In the genomic region with DNA sequence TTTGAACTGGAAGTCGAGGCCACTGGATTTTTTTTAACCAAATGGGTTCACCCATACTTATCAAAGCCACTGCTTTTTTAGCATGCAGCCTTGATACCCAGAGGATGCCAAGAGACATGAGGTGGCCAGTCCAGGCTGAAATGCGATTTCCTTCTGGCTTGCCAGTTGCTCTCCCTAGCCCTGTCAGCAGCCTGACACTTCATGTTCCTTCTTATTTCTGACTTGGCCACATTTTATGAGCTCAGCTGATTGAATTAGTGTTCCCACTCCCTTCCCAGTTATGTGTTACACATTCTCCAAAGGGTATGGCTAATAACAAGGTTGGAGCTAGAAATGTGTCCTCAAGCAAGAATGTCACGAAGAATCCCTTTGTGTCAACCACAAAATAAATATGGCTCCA, we compare ENCODE assay signal across 17 cellular contexts.
DNase-seq lines count a peak whose midpoint lies in the region; ATAC-seq and TF ChIP-seq lines count a peak whose summit lies in the region.
"Had no signal": no experiment of that assay in that cellular context is flagged by ENCODE, and none has a peak within 500 bp of the region (broad histone marks: within the 10 kb centered on the region; RNA-seq: fewer than 3 reads in every experiment).

No MANE protein-coding gene starts in this region.

- no peaks in the 10 kb centered on the region for H3K9me3 ChIP-seq in OCI-LY7 (ENCODE audit: low read length)
- H3K9me3 ChIP-seq: BLaER1 treated with 17β-estradiol and CSF1 and Interleukin-3, amounts not matched to agents 10 nM and 100 nM; SJCRH30 had no signal

- H3K4me1 ChIP-seq in GM23338 (ENCODE audit: insufficient read depth), result no peaks in the 10 kb centered on the region
- H3K4me1 ChIP-seq in OCI-LY7 (ENCODE audit: insufficient read depth, low read length, poor library complexity, severe bottlenecking), result no peaks in the 10 kb centered on the region
- H3K4me1 ChIP-seq: BLaER1 treated with 17β-estradiol and CSF1 and Interleukin-3, amounts not matched to agents 10 nM and 100 nM; SJCRH30 had no signal

- H3K79me2 ChIP-seq in GM23338 (replicated peaks; ENCODE audit: insufficient read depth) (no peaks in the 10 kb centered on the region), OCI-LY7 (ENCODE audit: insufficient read depth, low read depth, low read length) (no peaks in the 10 kb centered on the region)

- no peaks in the 10 kb centered on the region for H3K9me3 Mint-ChIP-seq in GM23338
- H3K9me3 Mint-ChIP-seq in brain, result no peaks in the 10 kb centered on the region
- no peaks in the 10 kb centered on the region for H3K9me3 Mint-ChIP-seq in nephron
- no peaks in the 10 kb centered on the region for H3K9me3 Mint-ChIP-seq in type B pancreatic cell
- H3K9me3 Mint-ChIP-seq: CD8-positive, alpha-beta memory T cell had no signal

- H3K4me2 ChIP-seq in GM23338 (no peak overlapping the region), OCI-LY7 (ENCODE audit: low read length) (no peak overlapping the region)
- H3K4me2 ChIP-seq: BLaER1 treated with 17β-estradiol and CSF1 and Interleukin-3, amounts not matched to agents 10 nM and 100 nM; PC-9 had no signal

- CTCF ChIA-PET in OCI-LY7 (lab: Charles Lee; ENCODE audit: unreplicated experiment), result no interaction called here

- H4K20me1 ChIP-seq in GM23338 (replicated peaks; ENCODE audit: insufficient read depth) (no peaks in the 10 kb centered on the region), OCI-LY7 (ENCODE audit: insufficient read depth, low read length) (no peaks in the 10 kb centered on the region)
- H4K20me1 ChIP-seq: BLaER1 treated with 17β-estradiol and CSF1 and Interleukin-3, amounts not matched to agents 10 nM and 100 nM had no signal

- DNase-seq in GM23338 (ENCODE audit: low spot score), result no peak
- no peak for DNase-seq in type B pancreatic cell (ENCODE audit: extremely low spot score, unreplicated experiment)
- no peak for DNase-seq in OCI-LY7 (ENCODE audit: low spot score)
- DNase-seq in activated gamma-delta T cell (lab: John Stamatoyannopoulos, UW), result no peak
- no peak for DNase-seq in NCI-H2171 (lab: John Stamatoyannopoulos, UW)
- no peak for DNase-seq in COR-L47 (lab: John Stamatoyannopoulos, UW)
- DNase-seq: CD8-positive, alpha-beta memory T cell; HCEC 1CT; NCI-H1436; NCI-H2081; NCI-H510A; NCI-H774; PC-9; SJCRH30 had no signal

- no peak overlapping the region for H3K27ac Mint-ChIP-seq in GM23338
- H3K27ac Mint-ChIP-seq in brain, result peak overlapping the region; percentile 12 to 93 (median 68)
- H3K27ac Mint-ChIP-seq in nephron, result peak overlapping the region in 2 of 3 experiments; percentile 9 to 52
- peak overlapping the region; percentile 58 for H3K27ac Mint-ChIP-seq in type B pancreatic cell

- H3K9me2 ChIP-seq in GM23338 (ENCODE audit: insufficient read depth) (peaks cover 8% of the 10 kb centered on the region; the same call in 1 of the 2 replicates), OCI-LY7 (ENCODE audit: insufficient read depth, low read length) (no peaks in the 10 kb centered on the region)

- H3K27me3 Mint-ChIP-seq in GM23338 (ENCODE audit: insufficient read depth, low read depth, poor library complexity) (peaks cover 3% of the 10 kb centered on the region), brain (peaks cover 4% of the 10 kb centered on the region), nephron (ENCODE audit: low read depth) (no peaks in the 10 kb centered on the region), type B pancreatic cell (peaks cover 10% of the 10 kb centered on the region)

- no peaks in the 10 kb centered on the region for H3F3A ChIP-seq in GM23338 (replicated peaks; ENCODE audit: low read depth)

- no peak for ATAC-seq in GM23338

- H3K36me3 Mint-ChIP-seq in GM23338 (ENCODE audit: low read depth) (no peaks in the 10 kb centered on the region), brain (no peaks in the 10 kb centered on the region), nephron (ENCODE audit: low read depth) (no peaks in the 10 kb centered on the region), type B pancreatic cell (peaks cover 3% of the 10 kb centered on the region)
- H3K36me3 Mint-ChIP-seq: CD8-positive, alpha-beta memory T cell had no signal

- no peak overlapping the region for H3K4me3 Mint-ChIP-seq in GM23338
- H3K4me3 Mint-ChIP-seq in brain, result peak overlapping the region in 2 of 5 experiments; percentile 32 to 60
- no peak overlapping the region for H3K4me3 Mint-ChIP-seq in nephron
- no peak overlapping the region for H3K4me3 Mint-ChIP-seq in type B pancreatic cell
- H3K4me3 Mint-ChIP-seq: CD8-positive, alpha-beta memory T cell had no signal

- POLR2A ChIA-PET in OCI-LY7 (lab: Charles Lee), result no interaction called here

- H3K4me1 Mint-ChIP-seq in GM23338 (peaks cover 24% of the 10 kb centered on the region), brain (peaks cover 29% of the 10 kb centered on the region), nephron (peaks cover 34% of the 10 kb centered on the region), type B pancreatic cell (ENCODE audit: unreplicated experiment) (peaks cover 23% of the 10 kb centered on the region)
- H3K4me1 Mint-ChIP-seq: CD8-positive, alpha-beta memory T cell had no signal

- H2AFZ ChIP-seq in GM23338 (peak overlapping the region; percentile 83; the same call in 1 of the 2 replicates), OCI-LY7 (ENCODE audit: low read length) (no peak overlapping the region)
- H2AFZ ChIP-seq: PC-9 had no signal

- H3K4me3 ChIP-seq in GM23338 (no peak overlapping the region), OCI-LY7 (ENCODE audit: low read depth, low read length, poor library complexity, severe bottlenecking) (no peak overlapping the region)
- H3K4me3 ChIP-seq: BLaER1 treated with 17β-estradiol and CSF1 and Interleukin-3, amounts not matched to agents 10 nM and 100 nM; PC-9; SJCRH30 had no signal

- BruUV-seq in OCI-LY7 (replicated peaks; lab: Mats Ljungman, UMichigan), result no TSS peak

- TF ChIP-seq CTCF in GM23338 (conservative IDR thresholded peaks at IDR 0.05; ENCODE audit: low read depth in 2 of 2), result no peak
- no peak for TF ChIP-seq CTCF in brain (conservative IDR thresholded peaks at IDR 0.05)
- TF ChIP-seq CTCF in nephron (IDR thresholded peaks at IDR 0.05; ENCODE audit: unreplicated experiment in 3 of 3), result no peak
- TF ChIP-seq CTCF in type B pancreatic cell (conservative IDR thresholded peaks at IDR 0.05), result no peak
- no peak for TF ChIP-seq CTCF in OCI-LY7 (conservative IDR thresholded peaks at IDR 0.05; ENCODE audit: low read length)

- H3K36me3 ChIP-seq in GM23338 (ENCODE audit: insufficient read depth) (no peaks in the 10 kb centered on the region), OCI-LY7 (ENCODE audit: insufficient read depth, low read length) (no peaks in the 10 kb centered on the region)
- H3K36me3 ChIP-seq: BLaER1 treated with 17β-estradiol and CSF1 and Interleukin-3, amounts not matched to agents 10 nM and 100 nM; SJCRH30 had no signal

- H3K27ac ChIP-seq in GM23338 (ENCODE audit: low read depth) (no peak overlapping the region), OCI-LY7 (ENCODE audit: low read depth, low read length, poor library complexity, severe bottlenecking) (no peak overlapping the region)
- H3K27ac ChIP-seq: BLaER1 treated with 17β-estradiol and CSF1 and Interleukin-3, amounts not matched to agents 10 nM and 100 nM; PC-9; SJCRH30 had no signal

- intact Hi-C loops in OCI-LY7 (cut with micrococcal nuclease; ENCODE audit: unreplicated experiment), result no loop called here

- no peaks in the 10 kb centered on the region for H3K27me3 ChIP-seq in GM23338 (ENCODE audit: insufficient read depth)
- H3K27me3 ChIP-seq: BLaER1 treated with 17β-estradiol and CSF1 and Interleukin-3, amounts not matched to agents 10 nM and 100 nM; SJCRH30 had no signal

TF ChIP-seq in GM23338, 12 proteins besides CTCF, POLR2A, EP300 and RAD21 (continues in another document):
- TF ChIP-seq EZH2phosphoT487 (IDR thresholded peaks at IDR 0.05; ENCODE audit: unreplicated experiment), result no peak
- TF ChIP-seq POLR2AphosphoS5 (IDR thresholded peaks at IDR 0.05; ENCODE audit: low read depth), result no peak
- TF ChIP-seq NANOG (IDR thresholded peaks at IDR 0.05; ENCODE audit: borderline replicate concordance), result no peak
- TF ChIP-seq STAT1 (IDR thresholded peaks at IDR 0.05; ENCODE audit: unreplicated experiment), result no peak
